ENCODE assay signal across 28 cellular contexts in the genomic region with DNA sequence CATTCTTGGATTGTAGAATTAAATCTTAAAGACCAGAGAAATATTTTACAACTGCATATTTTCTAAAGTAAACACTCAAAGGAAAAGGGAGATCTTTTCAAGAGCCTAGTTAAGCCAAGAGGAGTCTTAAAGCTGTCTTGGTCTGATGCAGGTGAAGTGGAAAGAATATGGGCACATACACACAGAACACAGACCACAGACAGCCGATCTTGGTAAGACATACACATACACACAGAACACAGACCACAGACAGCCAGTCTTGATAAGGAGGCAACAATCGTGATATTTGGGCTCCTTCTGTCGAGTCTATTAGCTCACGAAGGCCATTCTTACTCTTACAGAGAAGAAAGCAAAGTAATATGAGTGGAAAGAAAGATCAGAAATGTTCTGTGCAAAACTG.
"Had no signal": no experiment of that assay in that cellular context is flagged by ENCODE, and none has a peak within 500 bp of the region (broad histone marks: within the 10 kb centered on the region; RNA-seq: fewer than 3 reads in every experiment).

No MANE protein-coding gene starts in this region.

- H3K27me3 ChIP-seq: dorsolateral prefrontal cortex, gastrocnemius medialis, neural progenitor cell, right atrium auricular region, suprapubic skin, transverse colon, upper lobe of right lung, uterus had no signal

- H3K4me1 Mint-ChIP-seq: memory B cell; naive B cell; stimulated activated naive CD8-positive, alpha-beta T cell treated with anti-CD3 and anti-CD28 coated beads, Interleukin-15, amount 100 ng/mL, for 72 hours had no signal

- H3K9me3 ChIP-seq: gastrocnemius medialis, mucosa of descending colon, prostate gland, right atrium auricular region, suprapubic skin, transverse colon, upper lobe of right lung, uterus had no signal

- ATAC-seq: gastrocnemius medialis; left lobe of liver; mucosa of descending colon; natural killer cell treated with Interleukin-12 subunit alpha and Interleukin-12 subunit beta and Interleukin-15 and Interleukin-18, amount 100 ng/mL, for 72 hours; sciatic nerve; stimulated activated naive CD8-positive, alpha-beta T cell treated with anti-CD3 and anti-CD28 coated beads, Interleukin-15, amount 100 ng/mL, for 72 hours; upper lobe of right lung had no signal

- H3K27ac ChIP-seq: dorsolateral prefrontal cortex, gastrocnemius medialis, neural progenitor cell, parathyroid adenoma, prostate gland, right atrium auricular region, suprapubic skin, transverse colon, upper lobe of right lung, uterus had no signal

- FAIRE-seq: kidney had no signal

- H3K4me3 Mint-ChIP-seq: memory B cell; naive B cell; natural killer cell treated with Interleukin-12 subunit alpha and Interleukin-12 subunit beta and Interleukin-15 and Interleukin-18, amount 100 ng/mL, for 72 hours; neural progenitor cell; stimulated activated naive CD8-positive, alpha-beta T cell treated with anti-CD3 and anti-CD28 coated beads, Interleukin-15, amount 100 ng/mL, for 72 hours had no signal

- H3K27me3 Mint-ChIP-seq: memory B cell; naive B cell; natural killer cell treated with Interleukin-12 subunit alpha and Interleukin-12 subunit beta and Interleukin-15 and Interleukin-18, amount 100 ng/mL, for 72 hours; stimulated activated naive CD8-positive, alpha-beta T cell treated with anti-CD3 and anti-CD28 coated beads, Interleukin-15, amount 100 ng/mL, for 72 hours had no signal

- DNase-seq: dorsolateral prefrontal cortex; effector CD4-positive, alpha-beta T cell; foreskin fibroblast; gastrocnemius medialis; head of caudate nucleus; kidney; mucosa of descending colon; naive B cell; stimulated activated CD4-positive, alpha-beta T cell treated with anti-CD3 and anti-CD28 coated beads, Interleukin-12 subunit alpha, Interleukin-12 subunit beta, amount 100 ng/mL, for 4 hours; stimulated activated CD4-positive, alpha-beta T cell treated with anti-CD3 and anti-CD28 coated beads, Interleukin-1b, Interleukin-23, amount 100 ng/mL, for 48 hours; stimulated activated CD4-positive, alpha-beta T cell treated with anti-CD3 and anti-CD28 coated beads, Interleukin-4, amount 100 ng/mL, for 1 hour; stimulated activated CD8-positive, alpha-beta memory T cell treated with anti-CD3 and anti-CD28 coated beads, Interleukin-4, amount 100 ng/mL, for 48 hours; stimulated activated naive CD4-positive, alpha-beta T cell; stimulated activated naive CD8-positive, alpha-beta T cell treated with anti-CD3 and anti-CD28 coated beads, Interleukin-15, amount 100 ng/mL, for 72 hours; transverse colon; upper lobe of right lung; uterus had no signal

- H3K36me3 Mint-ChIP-seq: memory B cell; naive B cell; natural killer cell treated with Interleukin-12 subunit alpha and Interleukin-12 subunit beta and Interleukin-15 and Interleukin-18, amount 100 ng/mL, for 72 hours had no signal

- H2AFZ ChIP-seq: neural progenitor cell, parathyroid adenoma had no signal

- H3K9ac ChIP-seq: neural progenitor cell, parathyroid adenoma had no signal

- H3K79me2 ChIP-seq: parathyroid adenoma had no signal

- H3K4me3 ChIP-seq: dorsolateral prefrontal cortex, gastrocnemius medialis, lung, mucosa of descending colon, neural progenitor cell, prostate gland, right atrium auricular region, smooth muscle cell, suprapubic skin, transverse colon, upper lobe of right lung, uterus had no signal

- H3K27ac Mint-ChIP-seq: memory B cell; naive B cell; natural killer cell treated with Interleukin-12 subunit alpha and Interleukin-12 subunit beta and Interleukin-15 and Interleukin-18, amount 100 ng/mL, for 72 hours; neural progenitor cell; stimulated activated naive CD8-positive, alpha-beta T cell treated with anti-CD3 and anti-CD28 coated beads, Interleukin-15, amount 100 ng/mL, for 72 hours had no signal

- H3K4me1 ChIP-seq: gastrocnemius medialis, parathyroid adenoma, prostate gland, right atrium auricular region, suprapubic skin, transverse colon, upper lobe of right lung, uterus had no signal

- H3K4me2 ChIP-seq: neural progenitor cell, smooth muscle cell had no signal

- H3K36me3 ChIP-seq: gastrocnemius medialis, neural progenitor cell, prostate gland, right atrium auricular region, suprapubic skin, transverse colon, upper lobe of right lung, uterus had no signal
